ENCODE assay signal across 10 cellular contexts in genomic region chr12:92717202-92717601, GRCh38. TPM values are rescaled to one million over a fixed set of nuclear protein-coding genes. Genes with fewer than 3 reads are reported as not detected.
A peak's percentile ranks its signal among the peaks of the same experiment; 100 is the strongest.
DNase-seq lines count a peak whose midpoint lies in the region; ATAC-seq and TF ChIP-seq lines count a peak whose summit lies in the region.
"Had no signal": no experiment of that assay in that cellular context is flagged by ENCODE, and none has a peak within 500 bp of the region (broad histone marks: within the 10 kb centered on the region; RNA-seq: fewer than 3 reads in every experiment).

No MANE protein-coding gene starts in this region.

- H3K4me2 ChIP-seq in neural progenitor cell = peak overlapping the region; percentile 17

- H3F3A ChIP-seq in neural progenitor cell (ENCODE audit: low read depth) = no peaks in the 10 kb centered on the region

- peaks cover 8% of the 10 kb centered on the region for H3K4me1 ChIP-seq in neural progenitor cell

- H3K36me3 ChIP-seq in GM06990 (ENCODE audit: control insufficient read depth, insufficient read depth, low read length) (no peaks in the 10 kb centered on the region), neural progenitor cell (no peaks in the 10 kb centered on the region)

- DNase-seq in GM06990 (ENCODE audit: extremely low read depth, insufficient read length) (no peak), MV-4-11 (lab: John Stamatoyannopoulos, UW) (peak; percentile 90), dedifferentiated amniotic fluid mesenchymal stem cell (ENCODE audit: extremely low spot score) (peak; percentile 29), neural progenitor cell (ENCODE audit: low spot score) (peak; percentile 23), T-helper 17 cell (no peak)
- DNase-seq: stimulated activated CD8-positive, alpha-beta memory T cell treated with anti-CD3 and anti-CD28 coated beads, Interleukin-4, amount 100 ng/mL, for 48 hours had no signal

- no peak overlapping the region for H3K9ac ChIP-seq in neural progenitor cell

- H3K27ac ChIP-seq in neural progenitor cell = no peak overlapping the region

- peak; percentile 42 for TF ChIP-seq CTCF in GM06990 (IDR thresholded peaks at IDR 0.05; ENCODE audit: insufficient read depth, low read length, poor library complexity, severe bottlenecking)
- TF ChIP-seq CTCF in neural progenitor cell (IDR thresholded peaks at IDR 0.05) = peak; percentile 62

- H3K27me3 Mint-ChIP-seq in neural progenitor cell (ENCODE audit: insufficient read depth, low read depth) (no peaks in the 10 kb centered on the region), T-helper 17 cell (peaks cover 8% of the 10 kb centered on the region)

- H3K79me2 ChIP-seq in neural progenitor cell (ENCODE audit: low read depth) = no peaks in the 10 kb centered on the region

- H3K27ac Mint-ChIP-seq in neural progenitor cell = no peak overlapping the region
- H3K27ac Mint-ChIP-seq in T-helper 17 cell = no peak overlapping the region
- H3K27ac Mint-ChIP-seq: brain had no signal

- H2AFZ ChIP-seq in neural progenitor cell (replicated peaks) = peak overlapping the region; percentile 73

- H3K4me3 Mint-ChIP-seq in neural progenitor cell (no peak overlapping the region), T-helper 17 cell (no peak overlapping the region)
- H3K4me3 Mint-ChIP-seq: brain had no signal

- H3K27me3 ChIP-seq in GM06990 (replicated peaks; ENCODE audit: control insufficient read depth, insufficient read depth, low read length) (no peaks in the 10 kb centered on the region), neural progenitor cell (no peaks in the 10 kb centered on the region)

- H3K4me3 ChIP-seq in GM06990 (replicated peaks; ENCODE audit: low read depth, low read length) (no peak overlapping the region), neural progenitor cell (no peak overlapping the region)

- H3K9me3 ChIP-seq in neural progenitor cell (ENCODE audit: low read depth) (no peaks in the 10 kb centered on the region), T-helper 17 cell (ENCODE audit: control insufficient read depth, low read length, poor library complexity, severe bottlenecking) (no peaks in the 10 kb centered on the region)

- ATAC-seq in HG03039 (IDR thresholded peaks at IDR 0.05; ENCODE audit: unreplicated experiment) (no peak), GM21576 (IDR thresholded peaks at IDR 0.05; ENCODE audit: unreplicated experiment) (no peak), HG02610 (IDR thresholded peaks at IDR 0.05; ENCODE audit: unreplicated experiment) (no peak), T-helper 17 cell (no peak)

- H3K36me3 Mint-ChIP-seq in neural progenitor cell = no peaks in the 10 kb centered on the region
- no peaks in the 10 kb centered on the region for H3K36me3 Mint-ChIP-seq in T-helper 17 cell (ENCODE audit: low read depth)
- H3K36me3 Mint-ChIP-seq: brain had no signal

- H3K9me3 Mint-ChIP-seq in neural progenitor cell = peaks cover 8% of the 10 kb centered on the region

- H3K4me1 Mint-ChIP-seq in neural progenitor cell (peaks cover 8% of the 10 kb centered on the region), T-helper 17 cell (no peaks in the 10 kb centered on the region)

- H4K20me1 ChIP-seq in neural progenitor cell (ENCODE audit: low read depth) = no peaks in the 10 kb centered on the region

RNA-seq across cellular contexts. Expression of gene PLEKHG7, which starts 14.4 kb away (rescaled TPM):
- total RNA-seq in neural progenitor cell (ENCODE audit: low replicate concordance) (not detected in 2 replicates), T-helper 17 cell (under 1 TPM in 1 of 2 donors, not detected in 1; 0.60 TPM)

Comparison
In these comparisons a context has a peak if more than half of its experiments do, and no peak if none do; other contexts are left out.
1. DNase-seq: peak in MV-4-11 (single experiment), dedifferentiated amniotic fluid mesenchymal stem cell (single experiment) and neural progenitor cell (single experiment); none in GM06990 (single experiment) and T-helper 17 cell (0 of 3).